Comparison of ENCODE assay signal across 16 cellular contexts in the genomic region with DNA sequence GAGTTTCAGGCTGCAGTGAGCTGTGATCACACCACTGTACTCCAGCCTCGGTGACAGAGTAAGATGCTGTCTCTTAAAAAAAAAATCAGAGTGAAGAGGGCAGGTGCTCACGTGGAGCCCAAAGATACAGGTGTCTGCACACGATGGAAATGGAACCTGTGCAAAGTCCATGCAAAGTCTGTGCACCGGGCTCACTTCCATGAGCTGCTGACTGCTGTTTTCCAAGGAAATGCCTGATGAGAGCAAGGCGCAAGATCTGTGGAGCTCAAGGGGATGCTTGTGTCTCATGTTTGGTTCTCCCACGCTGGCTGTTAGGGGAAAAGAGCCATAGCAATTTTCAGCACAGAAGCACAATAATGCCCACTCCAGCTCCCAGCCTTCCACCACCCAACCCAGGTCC. TPM values are rescaled to one million over a fixed set of nuclear protein-coding genes. Genes with fewer than 3 reads are reported as not detected.
DNase-seq lines count a peak whose midpoint lies in the region; ATAC-seq, FAIRE-seq and TF ChIP-seq lines count a peak whose summit lies in the region.
"Had no signal": no experiment of that assay in that cellular context is flagged by ENCODE, and none has a peak within 500 bp of the region (broad histone marks: within the 10 kb centered on the region; RNA-seq: fewer than 3 reads in every experiment).

No MANE protein-coding gene starts in this region.

- no peaks in the 10 kb centered on the region for H3K27me3 ChIP-seq in BLaER1 treated with 17β-estradiol and CSF1 and Interleukin-3, amounts not matched to agents 10 nM and 100 nM
- H3K27me3 ChIP-seq in HepG2 (ENCODE audit: control insufficient read depth in 1 of 2, insufficient read depth in 2 of 2, low read length in 2 of 2) (no peaks in the 10 kb centered on the region), gastrocnemius medialis (no peaks in the 10 kb centered on the region)
- H3K27me3 ChIP-seq: brain microvascular endothelial cell had no signal

- ATAC-seq in HepG2 (no peak), gastrocnemius medialis (no peak), HG03139 (IDR thresholded peaks at IDR 0.05; ENCODE audit: unreplicated experiment) (no peak), HG03159 (IDR thresholded peaks at IDR 0.05; ENCODE audit: unreplicated experiment) (no peak)

- BruUV-seq in HepG2 (replicated peaks; lab: Mats Ljungman, UMichigan) = no TSS peak

- peak overlapping the region in 3 of 10 experiments; percentile 0 to 49 (median 3); a peak in 4 of 20 replicates for H3K4me3 ChIP-seq in BLaER1 treated with 17β-estradiol and CSF1 and Interleukin-3, amounts not matched to agents 10 nM and 100 nM
- H3K4me3 ChIP-seq in coronary artery (no peak overlapping the region), HepG2 (replicated peaks in 1 of 3; ENCODE audit: insufficient read depth in 1 of 3, low read depth in 2 of 3, low read length in 3 of 3) (no peak overlapping the region), gastrocnemius medialis (no peak overlapping the region)

- no peak overlapping the region for H2AFZ ChIP-seq in HepG2 (ENCODE audit: low read length)

- H3K4me1 ChIP-seq in BLaER1 treated with 17β-estradiol and CSF1 and Interleukin-3, amounts not matched to agents 10 nM and 100 nM = peaks cover 17 to 82% (median 51%) of the 10 kb centered on the region in 10 experiments
- H3K4me1 ChIP-seq in HepG2 (ENCODE audit: insufficient read depth, low read length) (peaks cover 35% of the 10 kb centered on the region), gastrocnemius medialis (peaks cover 28 to 39% of the 10 kb centered on the region in 2 donors)

- TF ChIP-seq EP300 in HepG2 (IDR thresholded peaks at IDR 0.05; ENCODE audit: low read depth in 2 of 2, low read length in 2 of 2) (no peak), HepG2 (CRISPR knock-in tag; IDR thresholded peaks at IDR 0.05; ENCODE audit: borderline replicate concordance) (no peak)

- WGBS in HepG2 (ENCODE audit: low lambda C conversion rate) = 74% methylated on average over 4 of the region's 6 CpGs

- TF ChIP-seq POLR2A in HepG2 (IDR thresholded peaks at IDR 0.05; ENCODE audit: insufficient read depth in 1 of 2, low read depth in 2 of 2, low read length in 2 of 2) = no peak
- no peak for TF ChIP-seq POLR2A in gastrocnemius medialis (IDR thresholded peaks at IDR 0.05)

- no peaks in the 10 kb centered on the region for H3K79me2 ChIP-seq in HepG2 (ENCODE audit: insufficient read depth, low read length)

- DNase-seq in coronary artery (ENCODE audit: low spot score) (no peak), HepG2 (ENCODE audit: low spot score) (no peak), gastrocnemius medialis (no peak), retina (no peak), NOMO-1 treated with dmso at 0.1 percent for 144 hours (lab: John Stamatoyannopoulos, UW; ENCODE audit: unreplicated experiment) (no peak)
- DNase-seq: activated naive CD4-positive, alpha-beta T cell treated with anti-CD3 and anti-CD28 coated beads, Interleukin-2, amount 50 U/mL, for 16 hours; CD4-positive, alpha-beta memory T cell; DND-41; HFFc6; mammary epithelial cell; NCI-H1048; stimulated activated naive B cell treated with anti-CD40 and anti-IgM and Interleukin-4, amounts not matched to agents 10 μg/mL and 1 μg/mL and 100 μg/mL, for 72 hours had no signal

- in situ Hi-C loops in HepG2 (cut with HindIII; ENCODE audit: extremely low pct_ligation_motif_present, low pct_unique_long_range_greater_than_20kb) = no loop called here
- in situ Hi-C loops in gastrocnemius medialis (cut with MboI; ENCODE audit: low sequenced_read_pairs in 4 of 4) = no loop called here

- no peak for TF ChIP-seq RAD21 in HepG2 (CRISPR knock-in tag; IDR thresholded peaks at IDR 0.05)

- H3K9me3 ChIP-seq in BLaER1 treated with 17β-estradiol and CSF1 and Interleukin-3, amounts not matched to agents 10 nM and 100 nM (replicated peaks in 1 of 11) = peaks cover 5 to 17% (median 14%) of the 10 kb centered on the region in 11 experiments; a peak in 20 of 22 replicates
- H3K9me3 ChIP-seq in HepG2 (ENCODE audit: low read length) = peaks cover 9% of the 10 kb centered on the region; the same call in 1 of the 2 replicates
- H3K9me3 ChIP-seq in gastrocnemius medialis = no peaks in the 10 kb centered on the region

- no peaks in the 10 kb centered on the region for H4K20me1 ChIP-seq in BLaER1 treated with 17β-estradiol and CSF1 and Interleukin-3, amounts not matched to agents 10 nM and 100 nM
- H4K20me1 ChIP-seq in HepG2 (ENCODE audit: insufficient read depth, low read length) = no peaks in the 10 kb centered on the region

- H3K4me2 ChIP-seq in BLaER1 treated with 17β-estradiol and CSF1 and Interleukin-3, amounts not matched to agents 10 nM and 100 nM = peak overlapping the region; percentile 37 to 89 (median 82); a peak in 21 of 22 replicates
- no peak overlapping the region for H3K4me2 ChIP-seq in HepG2 (ENCODE audit: low read depth, low read length)

- no peak for TF ChIP-seq CTCF in coronary artery (IDR thresholded peaks at IDR 0.05)
- TF ChIP-seq CTCF in HepG2 (CRISPR knock-in tag; IDR thresholded peaks at IDR 0.05) = no peak
- TF ChIP-seq CTCF in gastrocnemius medialis (IDR thresholded peaks at IDR 0.05 in 4 of 5, conservative IDR thresholded peaks at IDR 0.05 in 1 of 5) = no peak

- no peak for FAIRE-seq in HepG2 (lab: Jason Lieb, UNC)

- POLR2A ChIA-PET in HepG2 (lab: Yijun Ruan, JAX) = no interaction called here

- H3K36me3 ChIP-seq in BLaER1 treated with 17β-estradiol and CSF1 and Interleukin-3, amounts not matched to agents 10 nM and 100 nM = 0 out of 22 replicates have a peak, but pooled peaks cover 0 to 3% (median 0%) of the 10 kb centered on the region in 11 experiments
- H3K36me3 ChIP-seq in HepG2 (replicated peaks in 1 of 2; ENCODE audit: control insufficient read depth in 1 of 2, insufficient read depth in 2 of 2, low read length in 2 of 2) (no peaks in the 10 kb centered on the region), gastrocnemius medialis (peaks cover 0 to 6% of the 10 kb centered on the region in 2 donors)
- H3K36me3 ChIP-seq: brain microvascular endothelial cell had no signal

- H3K27ac ChIP-seq in BLaER1 treated with 17β-estradiol and CSF1 and Interleukin-3, amounts not matched to agents 10 nM and 100 nM = peak overlapping the region in 9 of 11 experiments; percentile 70 to 94 (median 84); a peak in 18 of 22 replicates
- H3K27ac ChIP-seq in coronary artery = peak overlapping the region; percentile 17 to 70
- no peak overlapping the region for H3K27ac ChIP-seq in HepG2 (ENCODE audit: extremely low read length, insufficient read depth, low read length)
- peak overlapping the region; percentile 59 to 79 (median 69) for H3K27ac ChIP-seq in gastrocnemius medialis
- H3K27ac ChIP-seq: brain microvascular endothelial cell had no signal

- CTCF ChIA-PET in HepG2 (lab: Yijun Ruan, JAX; ENCODE audit: low intra/inter-chr PET ratio, low total read pairs) = no interaction called here

- intact Hi-C loops in HepG2 (cut with micrococcal nuclease; ENCODE audit: unreplicated experiment) = no loop called here
- intact Hi-C loops in gastrocnemius medialis (cut with DNase I; ENCODE audit: low total_unique reads) = no loop called here

- H3K9ac ChIP-seq in BLaER1 treated with 17β-estradiol and CSF1 and Interleukin-3, amounts not matched to agents 10 nM and 100 nM = peak overlapping the region in 5 of 11 experiments; percentile 14 to 74 (median 69); a peak in 7 of 22 replicates
- H3K9ac ChIP-seq in HepG2 (ENCODE audit: insufficient read depth, low read depth, low read length) = no peak overlapping the region

TF ChIP-seq in HepG2, 621 proteins besides CTCF, POLR2A, EP300 and RAD21:
- TF ChIP-seq HNF4A (CRISPR knock-in tag; IDR thresholded peaks at IDR 0.05) (peak; percentile 23; the same call in 1 of the 2 replicates), ISX (CRISPR knock-in tag; conservative IDR thresholded peaks at IDR 0.05) (no peak)
- TF ChIP-seq, protein P1, sequence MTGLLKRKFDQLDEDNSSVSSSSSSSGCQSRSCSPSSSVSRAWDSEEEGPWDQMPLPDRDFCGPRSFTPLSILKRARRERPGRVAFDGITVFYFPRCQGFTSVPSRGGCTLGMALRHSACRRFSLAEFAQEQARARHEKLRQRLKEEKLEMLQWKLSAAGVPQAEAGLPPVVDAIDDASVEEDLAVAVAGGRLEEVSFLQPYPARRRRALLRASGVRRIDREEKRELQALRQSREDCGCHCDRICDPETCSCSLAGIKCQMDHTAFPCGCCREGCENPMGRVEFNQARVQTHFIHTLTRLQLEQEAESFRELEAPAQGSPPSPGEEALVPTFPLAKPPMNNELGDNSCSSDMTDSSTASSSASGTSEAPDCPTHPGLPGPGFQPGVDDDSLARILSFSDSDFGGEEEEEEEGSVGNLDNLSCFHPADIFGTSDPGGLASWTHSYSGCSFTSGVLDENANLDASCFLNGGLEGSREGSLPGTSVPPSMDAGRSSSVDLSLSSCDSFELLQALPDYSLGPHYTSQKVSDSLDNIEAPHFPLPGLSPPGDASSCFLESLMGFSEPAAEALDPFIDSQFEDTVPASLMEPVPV (CRISPR knock-in tag; IDR thresholded peaks at IDR 0.05) = no peak

RNA-seq across cellular contexts. Expression of a gene that starts 27.7 kb away (rescaled TPM):
- 61.9 and 88.8 TPM in 2 replicates for total RNA-seq in HepG2 (2016; rRNA removed; fragmentation: Illumina TruSeq; extraction: Trizol)
- total RNA-seq in HepG2 (2016; cell fraction: cytosol; rRNA removed; fragmentation: Illumina TruSeq; extraction: Trizol; ENCODE audit: low read depth) = 10.5 and 12.5 TPM in 2 replicates
- total RNA-seq in HepG2 (2016; cell fraction: insoluble cytoplasmic fraction; rRNA removed; fragmentation: Illumina TruSeq; extraction: Trizol) = 56.8 and 81.5 TPM in 2 replicates
- 28.2 and 32.1 TPM in 2 replicates for total RNA-seq in HepG2 (2016; cell fraction: membrane; rRNA removed; fragmentation: Illumina TruSeq; extraction: Trizol)
- total RNA-seq in HepG2 (2016; cell fraction: nucleus; rRNA removed; fragmentation: Illumina TruSeq; extraction: Trizol) = 64.4 and 74.3 TPM in 2 replicates
- 23.6 and 31.8 TPM in 2 replicates for polyA plus RNA-seq in HepG2 (2011; rRNA removed)
- 9.8 and 13.5 TPM in 2 replicates for polyA plus RNA-seq in HepG2 (2011; cell fraction: cytosol; rRNA removed)
- polyA plus RNA-seq in HepG2 (2011; cell fraction: nucleus; rRNA removed) = 29.6 and 34.3 TPM in 2 replicates
- polyA plus RNA-seq in HepG2 (2012) = 18.7 and 21.1 TPM in 2 replicates
- polyA plus RNA-seq in HepG2 (2016; cell fraction: cytosol; fragmentation: Illumina TruSeq; extraction: Trizol; ENCODE audit: low read depth) = 0.61 and 1.1 TPM in 2 replicates
- 33.8 and 35.8 TPM in 2 replicates for polyA plus RNA-seq in HepG2 (2016; cell fraction: insoluble cytoplasmic fraction; fragmentation: Illumina TruSeq; extraction: Trizol; ENCODE audit: low read depth)
- polyA plus RNA-seq in HepG2 (2016; cell fraction: membrane; fragmentation: Illumina TruSeq; extraction: Trizol; ENCODE audit: low read depth) = 3.3 and 3.9 TPM in 2 replicates
- 42.9 and 44.5 TPM in 2 replicates for polyA plus RNA-seq in HepG2 (2016; cell fraction: nucleus; fragmentation: Illumina TruSeq; extraction: Trizol; ENCODE audit: insufficient read depth, low read depth)
- polyA minus RNA-seq in HepG2 (2011; rRNA and poly(A)+ RNA removed; ENCODE audit: low replicate concordance) = 84.7 and 103 TPM in 2 replicates
- polyA minus RNA-seq in HepG2 (2011; cell fraction: cytosol; rRNA and poly(A)+ RNA removed) = 49.5 and 78.0 TPM in 2 replicates
- 130 and 156 TPM in 2 replicates for polyA minus RNA-seq in HepG2 (2011; cell fraction: nucleus; rRNA and poly(A)+ RNA removed)
- 10 to 100 TPM; 29.4 to 63.7 (median 37.9) TPM for total RNA-seq in gastrocnemius medialis
